Comparison of ENCODE assay signal across 18 cellular contexts in genomic region chr1:109181807-109182163, GRCh38. TPM values are rescaled to one million over a fixed set of nuclear protein-coding genes. Genes with fewer than 3 reads are reported as not detected.
DNase-seq lines count a peak whose midpoint lies in the region; TF ChIP-seq lines count a peak whose summit lies in the region.
"Had no signal": no experiment of that assay in that cellular context is flagged by ENCODE, and none has a peak within 500 bp of the region (broad histone marks: within the 10 kb centered on the region; RNA-seq: fewer than 3 reads in every experiment).

No MANE protein-coding gene starts in this region.

- peaks cover 7% of the 10 kb centered on the region; the same call in 1 of the 2 replicates for H3K9me3 ChIP-seq in HUES48 (ENCODE audit: control insufficient read depth, insufficient read depth, low read length)
- H3K9me3 ChIP-seq in duodenal mucosa (ENCODE audit: control insufficient read depth in 1 of 2, low read length in 2 of 2): no peaks in the 10 kb centered on the region
- no peaks in the 10 kb centered on the region for H3K9me3 ChIP-seq in mesenchymal stem cell (ENCODE audit: control insufficient read depth, low read length)
- no peaks in the 10 kb centered on the region for H3K9me3 ChIP-seq in transverse colon
- H3K9me3 ChIP-seq: heart right ventricle had no signal

- H3K79me1 ChIP-seq in mesenchymal stem cell (replicated peaks; ENCODE audit: low read length, poor library complexity, severe bottlenecking): no peaks in the 10 kb centered on the region

- no peak overlapping the region for H3K18ac ChIP-seq in mesenchymal stem cell (ENCODE audit: low read depth in 1 of 2, low read length in 2 of 2)

- H3K36me3 ChIP-seq in HUES48 (ENCODE audit: control insufficient read depth, insufficient read depth, low read length) (no peaks in the 10 kb centered on the region), duodenal mucosa (ENCODE audit: control insufficient read depth in 1 of 2, insufficient read depth in 2 of 2, low read length in 2 of 2) (peaks cover 4 to 14% of the 10 kb centered on the region in 2 donors), mesenchymal stem cell (ENCODE audit: control insufficient read depth in 1 of 2, insufficient read depth in 2 of 2, low read depth in 1 of 2, low read length in 2 of 2) (no peaks in the 10 kb centered on the region), transverse colon (no peaks in the 10 kb centered on the region)
- H3K36me3 ChIP-seq: heart right ventricle had no signal

- TF ChIP-seq POLR2A in transverse colon (IDR thresholded peaks at IDR 0.05): no peak

- no peak overlapping the region for H4K91ac ChIP-seq in mesenchymal stem cell (ENCODE audit: low read length)

- H3K4me1 ChIP-seq in HUES48 (ENCODE audit: control insufficient read depth, insufficient read depth, low read length): no peaks in the 10 kb centered on the region
- peaks cover 18 to 21% of the 10 kb centered on the region in 2 donors for H3K4me1 ChIP-seq in duodenal mucosa (ENCODE audit: control insufficient read depth in 1 of 2, insufficient read depth in 2 of 2, low read length in 2 of 2)
- H3K4me1 ChIP-seq in mesenchymal stem cell (ENCODE audit: control insufficient read depth, insufficient read depth, low read depth, low read length): peaks cover 17% of the 10 kb centered on the region
- peaks cover 0 to 33% (median 20%) of the 10 kb centered on the region in 4 donors for H3K4me1 ChIP-seq in transverse colon

- DNase-seq in mesenchymal stem cell: no peak
- no peak for DNase-seq in transverse colon
- no peak for DNase-seq in activated naive CD4-positive, alpha-beta T cell (lab: John Stamatoyannopoulos, UW)
- no peak for DNase-seq in activated gamma-delta T cell treated with Interleukin-2 at 50 U/mL for 16 hours
- DNase-seq in NCI-H748 treated with DMSO at 0.1 percent for 48 hours (lab: John Stamatoyannopoulos, UW): no peak
- DNase-seq: activated CD8-positive, alpha-beta T cell treated with anti-CD3 and anti-CD28 coated beads for 36 hours; activated effector memory CD4-positive, alpha-beta T cell treated with Interleukin-2 at 50 U/mL for 16 hours; effector CD8-positive, alpha-beta T cell; heart right ventricle; HFFc6; KG1; midbrain; NCI-H1436 treated with DMSO at 0.1 percent for 48 hours; NCI-H2107; SHP77; SW 1271 had no signal

- no peak overlapping the region for H3K23ac ChIP-seq in mesenchymal stem cell (ENCODE audit: low read length in 2 of 2)

- intact Hi-C loops in transverse colon (cut with DNase I; ENCODE audit: low total_unique reads): no loop called here

- in situ Hi-C loops in transverse colon (cut with MboI; ENCODE audit: low pct_ligation_motif_present in 1 of 4, low pct_unique_long_range_greater_than_20kb in 1 of 4, low sequenced_read_pairs in 3 of 4): no loop called here

- no peak for TF ChIP-seq EP300 in transverse colon (IDR thresholded peaks at IDR 0.05; ENCODE audit: low read depth)

- peak overlapping the region; percentile 41 for H3K4me2 ChIP-seq in mesenchymal stem cell (ENCODE audit: low read length, poor library complexity, severe bottlenecking)

- H3K4me3 ChIP-seq in HUES48 (ENCODE audit: low read depth, low read length) (no peak overlapping the region), duodenal mucosa (ENCODE audit: low read depth in 1 of 2, low read length in 2 of 2) (no peak overlapping the region), mesenchymal stem cell (ENCODE audit: insufficient read depth in 1 of 2, low read depth in 1 of 2, low read length in 2 of 2) (no peak overlapping the region), transverse colon (no peak overlapping the region)
- H3K4me3 ChIP-seq: heart right ventricle had no signal

- no peak overlapping the region for H2BK12ac ChIP-seq in mesenchymal stem cell (ENCODE audit: low read length in 2 of 2)

- H2BK15ac ChIP-seq in mesenchymal stem cell (ENCODE audit: low read depth, poor library complexity, severe bottlenecking): no peak overlapping the region

- H2BK5ac ChIP-seq in mesenchymal stem cell (ENCODE audit: low read depth, low read length, poor library complexity, severe bottlenecking): no peak overlapping the region

- H2AFZ ChIP-seq in mesenchymal stem cell (ENCODE audit: low read depth, low read length): no peak overlapping the region

- H2AK5ac ChIP-seq in mesenchymal stem cell (ENCODE audit: low read length, severe bottlenecking): peak overlapping the region; percentile 91

- 73% methylated on average over 4 of the region's 4 CpGs for WGBS in mesenchymal stem cell
- WGBS in transverse colon (ENCODE audit: low coverage in 1 of 2), 2 donors: 50 to 52% methylated on average over 1 to 4 of the region's 4 CpGs

- no peak overlapping the region for H3K14ac ChIP-seq in mesenchymal stem cell (ENCODE audit: low read length in 2 of 2)

- no peak overlapping the region for H4K8ac ChIP-seq in mesenchymal stem cell (ENCODE audit: low read length)

- H3K4ac ChIP-seq in mesenchymal stem cell (ENCODE audit: low read depth in 1 of 2, low read length in 2 of 2): no peak overlapping the region

- H3K9ac ChIP-seq in HUES48 (ENCODE audit: low read depth, low read length) (no peak overlapping the region), duodenal mucosa (ENCODE audit: low read depth in 1 of 2, low read length in 2 of 2) (no peak overlapping the region), mesenchymal stem cell (ENCODE audit: low read length) (no peak overlapping the region)

- TF ChIP-seq CTCF in transverse colon (IDR thresholded peaks at IDR 0.05): no peak

- H2BK120ac ChIP-seq in mesenchymal stem cell (ENCODE audit: low read depth, low read length): no peak overlapping the region

- H3K27ac ChIP-seq in HUES48 (ENCODE audit: low read depth, low read length) (peak overlapping the region; percentile 20), duodenal mucosa (ENCODE audit: low read depth, low read length) (peak overlapping the region; percentile 51), mesenchymal stem cell (ENCODE audit: low read length, poor library complexity, severe bottlenecking) (peak overlapping the region; percentile 93), transverse colon (peak overlapping the region; percentile 62 to 84 (median 67))
- H3K27ac ChIP-seq: heart right ventricle had no signal

- H3K27me3 ChIP-seq in HUES48 (ENCODE audit: control insufficient read depth, insufficient read depth, low read length): no peaks in the 10 kb centered on the region
- no peaks in the 10 kb centered on the region for H3K27me3 ChIP-seq in duodenal mucosa (ENCODE audit: control insufficient read depth in 1 of 2, insufficient read depth in 2 of 2, low read length in 2 of 2)
- H3K27me3 ChIP-seq in mesenchymal stem cell (ENCODE audit: control insufficient read depth in 1 of 2, insufficient read depth in 1 of 2, low read length in 2 of 2): no peaks in the 10 kb centered on the region
- H3K27me3 ChIP-seq in transverse colon: no peaks in the 10 kb centered on the region
- H3K27me3 ChIP-seq: heart right ventricle had no signal

RNA-seq across cellular contexts. Expression of gene SARS1, which starts 31.9 kb away (rescaled TPM):
- polyA plus RNA-seq in mesenchymal stem cell (2013, experiment 1 of 2): 210 TPM
- 208 TPM for polyA plus RNA-seq in mesenchymal stem cell (2013, experiment 2 of 2)
- 100 to 1,000 TPM in 3 of 4 donors, 10 to 100 TPM in 1; 79.4 to 150 (median 125) TPM for total RNA-seq in transverse colon

Comparison
In these comparisons a context has a peak if more than half of its experiments do, and no peak if none do; other contexts are left out.
1. H3K27ac ChIP-seq: peak in every context shown above with its lines; median percentile 93 in mesenchymal stem cell; 67 in transverse colon; 51 in duodenal mucosa; 20 in HUES48.